8 cellular contexts compared by ENCODE assay signal in genomic region chr10:60778214-60778977, GRCh38. TPM values are rescaled to one million over a fixed set of nuclear protein-coding genes. Genes with fewer than 3 reads are reported as not detected.
DNase-seq lines count a peak whose midpoint lies in the region; ATAC-seq and TF ChIP-seq lines count a peak whose summit lies in the region.

Gene CDK1, plus strand, starts transcription at chr10:60778478. Its CDS starts 1,688 bp downstream, at chr10:60780166.

- no peaks in the 10 kb centered on the region for H3K27me3 ChIP-seq in DOHH2 (ENCODE audit: control insufficient read depth, low read length)
- no peaks in the 10 kb centered on the region for H3K27me3 ChIP-seq in GM23248 (replicated peaks; ENCODE audit: insufficient read depth)
- no peaks in the 10 kb centered on the region for H3K27me3 ChIP-seq in fibroblast of lung (ENCODE audit: control insufficient read depth, insufficient read depth, low read length)

- H3K4me3 ChIP-seq in DOHH2 (ENCODE audit: low read length) (peak within 1 kb of the TSS; percentile 95), GM23248 (peak within 1 kb of the TSS; percentile 79), fibroblast of lung (replicated peaks in 1 of 4; ENCODE audit: control extremely low read depth in 1 of 4, insufficient read depth in 1 of 4, low read depth in 3 of 4, low read length in 4 of 4) (peak within 1 kb of the TSS; percentile 70 to 87 (median 75))

- H3K4me2 ChIP-seq in DOHH2 (ENCODE audit: low read length), result peak within 1 kb of the TSS; percentile 89
- H3K4me2 ChIP-seq in GM23248 (ENCODE audit: unreplicated experiment), result peak within 1 kb of the TSS; percentile 91
- peak within 1 kb of the TSS; percentile 88 for H3K4me2 ChIP-seq in fibroblast of lung (ENCODE audit: extremely low read depth, insufficient read depth, low read length)

- in situ Hi-C loops in GM23248 (cut with MboI), result no loop called here

- H3K4me1 Mint-ChIP-seq in activated T-helper 1 cell treated with anti-CD3 and anti-CD28 coated beads, Interleukin-12 subunit alpha, Interleukin-12 subunit beta, Interleukin-2, Interleukin-4 antibody, amounts not matched to agents 30 ng/mL and 10 ng/mL and 1 ng/mL, durations not matched to agents 14 hours and 24 hours and 36 hours (ENCODE audit: low read depth), result peaks cover 35% of the 10 kb centered on the region
- H3K4me1 Mint-ChIP-seq in naive thymus-derived CD8-positive, alpha-beta T cell, result peaks cover 4 to 21% (median 7%) of the 10 kb centered on the region in 4 donors

- H3K36me3 ChIP-seq in DOHH2 (ENCODE audit: control insufficient read depth, low read length) (peaks cover 51% of the 10 kb centered on the region), GM23248 (ENCODE audit: low read depth) (no peaks in the 10 kb centered on the region), fibroblast of lung (ENCODE audit: control insufficient read depth, insufficient read depth, low read length) (no peaks in the 10 kb centered on the region)

- TF ChIP-seq CTCF in DOHH2 (IDR thresholded peaks at IDR 0.05; ENCODE audit: low read depth, low read length, poor library complexity, severe bottlenecking) (no peak), fibroblast of lung (conservative IDR thresholded peaks at IDR 0.05 in 1 of 2, IDR thresholded peaks at IDR 0.05 in 1 of 2; ENCODE audit: low read depth in 1 of 2, low read length in 2 of 2) (no peak)

- peaks cover 14% of the 10 kb centered on the region; the same call in 1 of the 2 replicates for H3F3A ChIP-seq in DOHH2 (ENCODE audit: control insufficient read depth, insufficient read depth)
- no peaks in the 10 kb centered on the region for H3F3A ChIP-seq in GM23248 (ENCODE audit: insufficient read depth)

- H3K9me2 ChIP-seq in DOHH2 (replicated peaks; ENCODE audit: control insufficient read depth, low read length) (no peaks in the 10 kb centered on the region), GM23248 (ENCODE audit: insufficient read depth) (no peaks in the 10 kb centered on the region)

- WGBS in GM23248 (ENCODE audit: low coverage in 1 of 2, low lambda C conversion rate in 2 of 2, missing lambda C conversion rate in 2 of 2), 2 experiments, result 1% methylated on average over 43 to 47 of the region's 59 CpGs

- DNase-seq in GM23248, result peak; percentile 99
- peak; percentile 100 for DNase-seq in Kasumi-1 (lab: John Stamatoyannopoulos, UW)
- peak; percentile 98 for DNase-seq in RPMI7951 (ENCODE audit: low read depth)
- peak; percentile 97 for DNase-seq in activated T-helper 1 cell treated with anti-CD3 and anti-CD28 coated beads, Interleukin-12 subunit alpha, Interleukin-12 subunit beta, Interleukin-2, Interleukin-4 antibody, amounts not matched to agents 30 ng/mL and 10 ng/mL and 1 ng/mL, durations not matched to agents 14 hours and 24 hours and 36 hours (ENCODE audit: low spot score)
- peak; percentile 99 for DNase-seq in fibroblast of lung (ENCODE audit: low read depth in 2 of 2)
- peak; percentile 74 to 97 (median 93) for DNase-seq in naive thymus-derived CD8-positive, alpha-beta T cell
- peak; percentile 90 to 95 (median 92) for DNase-seq in stimulated activated naive CD4-positive, alpha-beta T cell (lab: John Stamatoyannopoulos, UW)

- H3K27ac Mint-ChIP-seq in activated T-helper 1 cell treated with anti-CD3 and anti-CD28 coated beads, Interleukin-12 subunit alpha, Interleukin-12 subunit beta, Interleukin-2, Interleukin-4 antibody, amounts not matched to agents 30 ng/mL and 10 ng/mL and 1 ng/mL, durations not matched to agents 14 hours and 24 hours and 36 hours, result peak within 1 kb of the TSS; percentile 97
- H3K27ac Mint-ChIP-seq in naive thymus-derived CD8-positive, alpha-beta T cell, result peak within 1 kb of the TSS; percentile 48 to 93 (median 73)

- intact Hi-C loops in activated T-helper 1 cell treated with anti-CD3 and anti-CD28 coated beads, Interleukin-12 subunit alpha, Interleukin-12 subunit beta, Interleukin-2, Interleukin-4 antibody, amounts not matched to agents 30 ng/mL and 10 ng/mL and 1 ng/mL, durations not matched to agents 14 hours and 24 hours and 36 hours (cut with micrococcal nuclease), result loop anchor here (1.0 to 10.0 kb wide), 5 partner anchors 47 to 873 kb away; no protein-coding TSS in a partner anchor

- H3K27me3 Mint-ChIP-seq in activated T-helper 1 cell treated with anti-CD3 and anti-CD28 coated beads, Interleukin-12 subunit alpha, Interleukin-12 subunit beta, Interleukin-2, Interleukin-4 antibody, amounts not matched to agents 30 ng/mL and 10 ng/mL and 1 ng/mL, durations not matched to agents 14 hours and 24 hours and 36 hours (ENCODE audit: insufficient read depth), result peaks cover 2% of the 10 kb centered on the region
- peaks cover 0 to 11% (median 3%) of the 10 kb centered on the region in 5 donors for H3K27me3 Mint-ChIP-seq in naive thymus-derived CD8-positive, alpha-beta T cell

- H3K4me3 Mint-ChIP-seq in activated T-helper 1 cell treated with anti-CD3 and anti-CD28 coated beads, Interleukin-12 subunit alpha, Interleukin-12 subunit beta, Interleukin-2, Interleukin-4 antibody, amounts not matched to agents 30 ng/mL and 10 ng/mL and 1 ng/mL, durations not matched to agents 14 hours and 24 hours and 36 hours, result peak within 1 kb of the TSS; percentile 99
- H3K4me3 Mint-ChIP-seq in naive thymus-derived CD8-positive, alpha-beta T cell, result peak within 1 kb of the TSS; percentile 89 to 99 (median 96)

- peak within 1 kb of the TSS; percentile 82 for H3K27ac ChIP-seq in DOHH2 (ENCODE audit: low read depth, low read length)
- peak within 1 kb of the TSS; percentile 20; the same call in 1 of the 2 replicates for H3K27ac ChIP-seq in GM23248
- peak within 1 kb of the TSS; percentile 77 for H3K27ac ChIP-seq in fibroblast of lung (ENCODE audit: insufficient read depth, low read length)

- H3K4me1 ChIP-seq in DOHH2 (ENCODE audit: control insufficient read depth, low read length) (peaks cover 38% of the 10 kb centered on the region), GM23248 (ENCODE audit: insufficient read depth) (peaks cover 42% of the 10 kb centered on the region), fibroblast of lung (ENCODE audit: control insufficient read depth, extremely low read depth, insufficient read depth, low read length) (peaks cover 9% of the 10 kb centered on the region)

- no peaks in the 10 kb centered on the region for H3K9me3 Mint-ChIP-seq in activated T-helper 1 cell treated with anti-CD3 and anti-CD28 coated beads, Interleukin-12 subunit alpha, Interleukin-12 subunit beta, Interleukin-2, Interleukin-4 antibody, amounts not matched to agents 30 ng/mL and 10 ng/mL and 1 ng/mL, durations not matched to agents 14 hours and 24 hours and 36 hours
- no peaks in the 10 kb centered on the region for H3K9me3 Mint-ChIP-seq in naive thymus-derived CD8-positive, alpha-beta T cell

- H2AFZ ChIP-seq in GM23248, result peak within 1 kb of the TSS; percentile 96
- H2AFZ ChIP-seq in fibroblast of lung (ENCODE audit: low read length), result peak within 1 kb of the TSS; percentile 80

- H3K36me3 Mint-ChIP-seq in activated T-helper 1 cell treated with anti-CD3 and anti-CD28 coated beads, Interleukin-12 subunit alpha, Interleukin-12 subunit beta, Interleukin-2, Interleukin-4 antibody, amounts not matched to agents 30 ng/mL and 10 ng/mL and 1 ng/mL, durations not matched to agents 14 hours and 24 hours and 36 hours (ENCODE audit: low read depth), result peaks cover 15% of the 10 kb centered on the region
- H3K36me3 Mint-ChIP-seq in naive thymus-derived CD8-positive, alpha-beta T cell, result no peaks in the 10 kb centered on the region

- H3K79me2 ChIP-seq in DOHH2 (ENCODE audit: control insufficient read depth, low read length), result peaks cover 52% of the 10 kb centered on the region
- H3K79me2 ChIP-seq in GM23248 (ENCODE audit: insufficient read depth), result peaks cover 50% of the 10 kb centered on the region
- peaks cover 51% of the 10 kb centered on the region for H3K79me2 ChIP-seq in fibroblast of lung (ENCODE audit: control insufficient read depth, insufficient read depth, low read length)

- peak; percentile 94 to 97 for ATAC-seq in naive thymus-derived CD8-positive, alpha-beta T cell

- H3K9ac ChIP-seq in GM23248 (peak within 1 kb of the TSS; percentile 81), fibroblast of lung (ENCODE audit: insufficient read depth, low read length) (peak within 1 kb of the TSS; percentile 69)

- H4K20me1 ChIP-seq in DOHH2 (ENCODE audit: control insufficient read depth, insufficient read depth, low read depth, low read length) (peaks cover 35% of the 10 kb centered on the region), GM23248 (ENCODE audit: insufficient read depth) (no peaks in the 10 kb centered on the region), fibroblast of lung (ENCODE audit: control insufficient read depth, extremely low read depth, insufficient read depth, low read length) (no peaks in the 10 kb centered on the region)

- POLR2A ChIA-PET in naive thymus-derived CD8-positive, alpha-beta T cell (lab: Charles Lee), result no interaction called here

- H3K9me3 ChIP-seq in DOHH2 (ENCODE audit: control insufficient read depth, insufficient read depth, low read length) (no peaks in the 10 kb centered on the region), GM23248 (ENCODE audit: low read depth) (no peaks in the 10 kb centered on the region), fibroblast of lung (ENCODE audit: control insufficient read depth, insufficient read depth, low read depth, low read length) (no peaks in the 10 kb centered on the region)

RNA-seq across cellular contexts. Expression of gene CDK1, which starts in this region (rescaled TPM):
- 33.5 and 40.5 TPM in 2 replicates for total RNA-seq in GM23248 (2014; rRNA removed; shearing (Covaris generic))
- polyA plus RNA-seq in GM23248 (2016; fragmentation: Nextera tagmentation; extraction: Ambion mirVana), result 38.4 and 43.2 TPM in 2 replicates
- 275 and 290 TPM in 2 replicates for total RNA-seq in RPMI7951 (2014; rRNA removed; shearing (Covaris generic))
- 100 and 104 TPM in 2 replicates for total RNA-seq in activated T-helper 1 cell treated with anti-CD3 and anti-CD28 coated beads, Interleukin-12 subunit alpha, Interleukin-12 subunit beta, Interleukin-2, Interleukin-4 antibody, amounts not matched to agents 30 ng/mL and 10 ng/mL and 1 ng/mL, durations not matched to agents 14 hours and 24 hours and 36 hours
- total RNA-seq in fibroblast of lung, result 4.4 and 13.9 TPM in 2 replicates
- polyA plus RNA-seq in fibroblast of lung, result 14.8 and 42.4 TPM in 2 replicates
- 9.3 and 31.6 TPM in 2 replicates for polyA plus RNA-seq in fibroblast of lung (2012)
- polyA minus RNA-seq in fibroblast of lung (ENCODE audit: low replicate concordance), result 2.1 TPM in 1 of 2 replicates, not detected in the other
- under 1 TPM; 0.22 to 0.73 TPM for total RNA-seq in naive thymus-derived CD8-positive, alpha-beta T cell
- polyA plus RNA-seq in naive thymus-derived CD8-positive, alpha-beta T cell, result under 1 TPM in 2 of 3 donors, not detected in 1; 0.31 to 0.56 TPM

Comparison
In these comparisons a context has a peak if more than half of its experiments do, and no peak if none do; other contexts are left out.
1. Peak in every context shown above with its lines: DNase-seq, ATAC-seq, H3K4me3 ChIP-seq and H3K27ac ChIP-seq.
2. RNA of gene CDK1 (polyA plus RNA-seq): 38.4 to 43.2 TPM in GM23248 and 9.3 to 42.4 TPM in fibroblast of lung; 0.31 to 0.56 TPM in naive thymus-derived CD8-positive, alpha-beta T cell; every median in the first group is over 4 times any median in the second.
3. Peak in DNase-seq and ATAC-seq in naive thymus-derived CD8-positive, alpha-beta T cell; RNA of the gene not detected or under 1 TPM.
4. H3K27ac ChIP-seq: peak in every context shown above with its lines; median percentile 82 in DOHH2; 77 in fibroblast of lung; 20 in GM23248.